In the genomic region with DNA sequence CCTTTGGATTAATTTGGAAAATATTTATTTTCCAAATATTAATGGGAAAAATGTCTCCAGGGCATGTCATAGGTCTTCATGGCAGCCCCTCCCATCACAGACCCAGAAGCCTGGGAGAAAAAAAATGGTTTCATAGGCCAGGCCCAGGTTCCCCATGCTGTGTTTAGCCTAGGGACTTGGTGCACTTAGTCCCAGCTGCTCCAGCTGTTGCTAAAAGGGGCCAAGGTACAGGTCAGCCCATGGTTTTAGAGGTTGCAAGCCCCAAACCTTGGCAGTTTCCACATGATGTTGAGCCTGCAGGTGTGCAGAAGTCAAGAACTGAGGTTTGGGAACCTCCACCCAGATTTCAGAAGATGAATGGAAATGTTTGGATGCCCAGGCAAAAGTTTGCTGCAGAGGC, we compare ENCODE assay signal across 17 cellular contexts.
A peak's percentile ranks its signal among the peaks of the same experiment; 100 is the strongest.
DNase-seq lines count a peak whose midpoint lies in the region; ATAC-seq and TF ChIP-seq lines count a peak whose summit lies in the region.
"Had no signal": no experiment of that assay in that cellular context is flagged by ENCODE, and none has a peak within 500 bp of the region (broad histone marks: within the 10 kb centered on the region; RNA-seq: fewer than 3 reads in every experiment).

No MANE protein-coding gene starts in this region.

- H3K27me3 ChIP-seq in CD4-positive, alpha-beta T cell (ENCODE audit: control insufficient read depth, insufficient read depth, low read length) = no peaks in the 10 kb centered on the region
- no peaks in the 10 kb centered on the region for H3K27me3 ChIP-seq in SK-N-SH (ENCODE audit: insufficient read depth)
- H3K27me3 ChIP-seq: BLaER1 had no signal

- no peak for ATAC-seq in CD4-positive, alpha-beta T cell (ENCODE audit: poor library complexity)
- ATAC-seq in HG03342 (IDR thresholded peaks at IDR 0.05; ENCODE audit: unreplicated experiment) (peak; percentile 32), T-helper 17 cell (no peak), HG03457 (IDR thresholded peaks at IDR 0.05; ENCODE audit: unreplicated experiment) (no peak)
- ATAC-seq: K562 had no signal

- H4K20me1 ChIP-seq in SK-N-SH (ENCODE audit: insufficient read depth) = no peaks in the 10 kb centered on the region
- H4K20me1 ChIP-seq: BLaER1 had no signal

- peaks cover 0 to 9% of the 10 kb centered on the region in 2 experiments; a peak in 2 of 4 replicates for H3K4me1 ChIP-seq in SK-N-SH (ENCODE audit: control insufficient read depth in 1 of 2, insufficient read depth in 2 of 2, low read depth in 1 of 2, low read length in 1 of 2)
- H3K4me1 ChIP-seq: BLaER1, Caco-2 had no signal

- CTCF ChIA-PET in CD4-positive, alpha-beta T cell (lab: Charles Lee) = interaction anchor here (1.1 to 1.2 kb wide), 3 partner anchors 22 to 184 kb away, joined by 3 to 5 read pairs (median 4); no protein-coding TSS in a partner anchor
- CTCF ChIA-PET in SK-N-SH (lab: Yijun Ruan, JAX) = no interaction called here

- no peaks in the 10 kb centered on the region for H3K9me3 Mint-ChIP-seq in activated naive CD4-positive, alpha-beta T cell treated with anti-CD3 and anti-CD28 coated beads, Interleukin-2, amount 50 U/mL, for 24 hours
- peaks cover 2% of the 10 kb centered on the region for H3K9me3 Mint-ChIP-seq in CD4-positive, alpha-beta T cell

- peaks cover 28% of the 10 kb centered on the region for H3K4me1 Mint-ChIP-seq in activated naive CD4-positive, alpha-beta T cell treated with anti-CD3 and anti-CD28 coated beads, Interleukin-2, amount 50 U/mL, for 24 hours
- peaks cover 16% of the 10 kb centered on the region for H3K4me1 Mint-ChIP-seq in CD4-positive, alpha-beta T cell (ENCODE audit: low read depth)
- peaks cover 5% of the 10 kb centered on the region for H3K4me1 Mint-ChIP-seq in T-helper 17 cell

- H3K4me3 ChIP-seq in SK-N-SH (ENCODE audit: low read depth in 2 of 2, low read length in 1 of 2) = no peak overlapping the region; a peak in 1 of 4 replicates
- H3K4me3 ChIP-seq: BLaER1, GM23248, K562 had no signal

- H3K27me3 Mint-ChIP-seq in activated naive CD4-positive, alpha-beta T cell treated with anti-CD3 and anti-CD28 coated beads, Interleukin-2, amount 50 U/mL, for 24 hours = no peaks in the 10 kb centered on the region
- H3K27me3 Mint-ChIP-seq in CD4-positive, alpha-beta T cell = no peaks in the 10 kb centered on the region
- H3K27me3 Mint-ChIP-seq in T-helper 17 cell = no peaks in the 10 kb centered on the region

- no peak overlapping the region for H3K27ac ChIP-seq in CD4-positive, alpha-beta T cell (ENCODE audit: low read depth, low read length)
- no peak overlapping the region for H3K27ac ChIP-seq in SK-N-SH (ENCODE audit: low read depth in 2 of 2, low read length in 1 of 2)
- H3K27ac ChIP-seq: BLaER1, GM23248, HL-60 had no signal

- H3F3A ChIP-seq in SK-N-SH (replicated peaks; ENCODE audit: insufficient read depth) = no peaks in the 10 kb centered on the region

- H3K9me2 ChIP-seq in SK-N-SH = no peaks in the 10 kb centered on the region

- no peak for TF ChIP-seq EP300 in SK-N-SH (IDR thresholded peaks at IDR 0.05; ENCODE audit: borderline replicate concordance in 1 of 2, low read depth in 1 of 2, low read length in 1 of 2)

- H3K27ac Mint-ChIP-seq in activated naive CD4-positive, alpha-beta T cell treated with anti-CD3 and anti-CD28 coated beads, Interleukin-2, amount 50 U/mL, for 24 hours = peak overlapping the region; percentile 95
- peak overlapping the region; percentile 85 for H3K27ac Mint-ChIP-seq in CD4-positive, alpha-beta T cell
- H3K27ac Mint-ChIP-seq in T-helper 17 cell = peak overlapping the region; percentile 87
- H3K27ac Mint-ChIP-seq: HFFc6 had no signal

- POLR2A ChIA-PET in CD4-positive, alpha-beta T cell (lab: Charles Lee) = interaction anchor here (0.9 to 2.1 kb wide), 2 partner anchors 23 to 75 kb away, joined by 5 to 7 read pairs; no protein-coding TSS in a partner anchor
- POLR2A ChIA-PET in SK-N-SH (lab: Yijun Ruan, JAX) = no interaction called here

- H3K9ac ChIP-seq in SK-N-SH = no peak overlapping the region
- H3K9ac ChIP-seq: BLaER1, GM23248 had no signal

- H2AFZ ChIP-seq in SK-N-SH (ENCODE audit: low read depth) = no peak overlapping the region
- H2AFZ ChIP-seq: GM23248 had no signal

- H3K4me3 Mint-ChIP-seq in activated naive CD4-positive, alpha-beta T cell treated with anti-CD3 and anti-CD28 coated beads, Interleukin-2, amount 50 U/mL, for 24 hours = no peak overlapping the region
- no peak overlapping the region for H3K4me3 Mint-ChIP-seq in CD4-positive, alpha-beta T cell
- no peak overlapping the region for H3K4me3 Mint-ChIP-seq in T-helper 17 cell
- H3K4me3 Mint-ChIP-seq: HFFc6 had no signal

- no peaks in the 10 kb centered on the region for H3K79me2 ChIP-seq in SK-N-SH (ENCODE audit: insufficient read depth)

- no peak for TF ChIP-seq CTCF in CD4-positive, alpha-beta T cell (IDR thresholded peaks at IDR 0.05)
- no peak for TF ChIP-seq CTCF in SK-N-SH (IDR thresholded peaks at IDR 0.05)

- no peaks in the 10 kb centered on the region for H3K36me3 ChIP-seq in SK-N-SH (replicated peaks in 1 of 2; ENCODE audit: control insufficient read depth in 1 of 2, insufficient read depth in 2 of 2, low read length in 1 of 2)
- H3K36me3 ChIP-seq: BLaER1 had no signal

- H3K9me3 ChIP-seq in CD4-positive, alpha-beta T cell (ENCODE audit: control insufficient read depth, low read length) = no peaks in the 10 kb centered on the region
- H3K9me3 ChIP-seq in T-helper 17 cell (ENCODE audit: control insufficient read depth, low read length, poor library complexity, severe bottlenecking) (no peaks in the 10 kb centered on the region), SK-N-SH (no peaks in the 10 kb centered on the region)
- H3K9me3 ChIP-seq: BLaER1, Caco-2 had no signal

- no peaks in the 10 kb centered on the region for H3K36me3 Mint-ChIP-seq in activated naive CD4-positive, alpha-beta T cell treated with anti-CD3 and anti-CD28 coated beads, Interleukin-2, amount 50 U/mL, for 24 hours
- peaks cover 4% of the 10 kb centered on the region for H3K36me3 Mint-ChIP-seq in CD4-positive, alpha-beta T cell (ENCODE audit: low read depth)
- no peaks in the 10 kb centered on the region for H3K36me3 Mint-ChIP-seq in T-helper 17 cell (ENCODE audit: low read depth)

- H3K4me2 ChIP-seq in SK-N-SH = no peak overlapping the region
- H3K4me2 ChIP-seq: BLaER1 had no signal

- no peak for TF ChIP-seq RAD21 in SK-N-SH (IDR thresholded peaks at IDR 0.05; ENCODE audit: low read length)

- intact Hi-C loops in CD4-positive, alpha-beta T cell (cut with DNase I, micrococcal nuclease) = loop anchor here (2.0 to 5.0 kb wide), 4 partner anchors 60 to 184 kb away; no protein-coding TSS in a partner anchor

- DNase-seq in activated naive CD4-positive, alpha-beta T cell treated with anti-CD3 and anti-CD28 coated beads, Interleukin-2, amount 50 U/mL, for 16 hours = no peak
- DNase-seq in CD4-positive, alpha-beta T cell = no peak
- DNase-seq in T-helper 17 cell (no peak), SK-N-SH (no peak), NCI-H146 treated with DMSO at 0.1 percent for 48 hours (lab: John Stamatoyannopoulos, UW; ENCODE audit: unreplicated experiment) (no peak)
- DNase-seq: 8988T, HCEC 1CT, HFFc6, IMR-90 had no signal

TF ChIP-seq in SK-N-SH, 30 proteins besides CTCF, POLR2A, EP300 and RAD21:
- TF ChIP-seq FOSL2 (IDR thresholded peaks at IDR 0.05; ENCODE audit: borderline replicate concordance, low read depth) = no peak
- TF ChIP-seq, protein P1, sequence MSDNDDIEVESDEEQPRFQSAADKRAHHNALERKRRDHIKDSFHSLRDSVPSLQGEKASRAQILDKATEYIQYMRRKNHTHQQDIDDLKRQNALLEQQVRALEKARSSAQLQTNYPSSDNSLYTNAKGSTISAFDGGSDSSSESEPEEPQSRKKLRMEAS (IDR thresholded peaks at IDR 0.05; ENCODE audit: low read depth) = no peak
- no peak for TF ChIP-seq TEAD4 (IDR thresholded peaks at IDR 0.05; ENCODE audit: borderline replicate concordance, insufficient read depth)
- TF ChIP-seq EZH2phosphoT487 (IDR thresholded peaks at IDR 0.05; ENCODE audit: borderline replicate concordance, low read depth) = no peak
- TF ChIP-seq, protein P2, sequence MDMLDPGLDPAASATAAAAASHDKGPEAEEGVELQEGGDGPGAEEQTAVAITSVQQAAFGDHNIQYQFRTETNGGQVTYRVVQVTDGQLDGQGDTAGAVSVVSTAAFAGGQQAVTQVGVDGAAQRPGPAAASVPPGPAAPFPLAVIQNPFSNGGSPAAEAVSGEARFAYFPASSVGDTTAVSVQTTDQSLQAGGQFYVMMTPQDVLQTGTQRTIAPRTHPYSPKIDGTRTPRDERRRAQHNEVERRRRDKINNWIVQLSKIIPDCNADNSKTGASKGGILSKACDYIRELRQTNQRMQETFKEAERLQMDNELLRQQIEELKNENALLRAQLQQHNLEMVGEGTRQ (IDR thresholded peaks at IDR 0.05; ENCODE audit: borderline replicate concordance, low read depth, low read length) = no peak
- TF ChIP-seq PBX3 (IDR thresholded peaks at IDR 0.05) = no peak
- no peak for TF ChIP-seq FOXJ3 (CRISPR knock-in tag; IDR thresholded peaks at IDR 0.05)
- no peak for TF ChIP-seq TCF12 (IDR thresholded peaks at IDR 0.05)
- no peak for TF ChIP-seq RFX5 (IDR thresholded peaks at IDR 0.05; ENCODE audit: low read length)
- TF ChIP-seq CHD2 (IDR thresholded peaks at IDR 0.05; ENCODE audit: low read length, partially characterized antibody) = no peak
- no peak for TF ChIP-seq SIN3A (IDR thresholded peaks at IDR 0.05; ENCODE audit: borderline replicate concordance, low read depth, low read length)
- TF ChIP-seq MXI1 (IDR thresholded peaks at IDR 0.05; ENCODE audit: low read depth, low read length) = no peak
TF ChIP-seq in SK-N-SH: peak in this region for 0.
